Comparison of ENCODE assay signal across 8 cellular contexts in genomic region chr2:238513346-238513745, GRCh38.
DNase-seq lines count a peak whose midpoint lies in the region; ATAC-seq and TF ChIP-seq lines count a peak whose summit lies in the region.

No MANE protein-coding gene starts in this region.

- DNase-seq in Calu3 = peak; percentile 53
- peak; percentile 27 for DNase-seq in H4 (ENCODE audit: low spot score)
- DNase-seq in RPMI7951 (ENCODE audit: low read depth) = peak; percentile 66
- peak; percentile 77 for DNase-seq in fibroblast of mammary gland (ENCODE audit: low read depth)
- peak; percentile 13 for DNase-seq in stimulated activated CD4-positive, alpha-beta T cell treated with anti-CD3 and anti-CD28 coated beads, Interleukin-4, amount 100 ng/mL, for 24 hours
- DNase-seq in sigmoid colon = no peak
- DNase-seq in activated CD4-positive, CD25-positive, alpha-beta regulatory T cell (lab: John Stamatoyannopoulos, UW) = no peak

- TF ChIP-seq CTCF in Calu3 (IDR thresholded peaks at IDR 0.05; ENCODE audit: unreplicated experiment) = peak; percentile 45
- TF ChIP-seq CTCF in fibroblast of mammary gland (conservative IDR thresholded peaks at IDR 0.05; ENCODE audit: control insufficient read depth, insufficient read depth, low read depth, low read length) = peak; percentile 64
- TF ChIP-seq CTCF in sigmoid colon (IDR thresholded peaks at IDR 0.05) = peak in 1 of 4 experiments; percentile 34

- WGBS in sigmoid colon, 2 donors = 38 to 40% methylated on average over 3 of the region's 3 CpGs

- no peak overlapping the region for H3K27ac ChIP-seq in sigmoid colon

- H3K9me3 ChIP-seq in sigmoid colon = peaks cover 0 to 11% (median 7%) of the 10 kb centered on the region in 4 donors

- H3K27me3 Mint-ChIP-seq in Calu3 (ENCODE audit: unreplicated experiment) = no peaks in the 10 kb centered on the region

- CTCF ChIA-PET in Calu3 (lab: Charles Lee) = interaction anchor here (0.6 to 1.5 kb wide), 4 partner anchors 131 to 272 kb away, joined by 3 to 6 read pairs (median 3); no protein-coding TSS in a partner anchor

- no peak for ATAC-seq in HG02973 (IDR thresholded peaks at IDR 0.05; ENCODE audit: unreplicated experiment)

- no peak for TF ChIP-seq EP300 in sigmoid colon (IDR thresholded peaks at IDR 0.05)

- H3K4me3 ChIP-seq in fibroblast of mammary gland (ENCODE audit: control insufficient read depth, low read depth, low read length) (no peak overlapping the region), sigmoid colon (no peak overlapping the region)

- H3K4me3 Mint-ChIP-seq in Calu3 (ENCODE audit: low read depth, unreplicated experiment) = no peak overlapping the region

- H3K36me3 Mint-ChIP-seq in Calu3 (ENCODE audit: insufficient read depth, unreplicated experiment) = peaks cover 4% of the 10 kb centered on the region

- BruUV-seq in Calu3 (replicated peaks; lab: Mats Ljungman, UMichigan) = no TSS peak

- H3K4me1 Mint-ChIP-seq in Calu3 (ENCODE audit: low read depth, unreplicated experiment) = no peaks in the 10 kb centered on the region

- H3K27me3 ChIP-seq in sigmoid colon = no peaks in the 10 kb centered on the region

- intact Hi-C loops in Calu3 (cut with micrococcal nuclease; ENCODE audit: unreplicated experiment) (loop anchor here (1.0 kb wide), 1 partner anchor 272 kb away; no protein-coding TSS in a partner anchor), sigmoid colon (cut with DNase I) (no loop called here)

- H3K27ac Mint-ChIP-seq in Calu3 (ENCODE audit: unreplicated experiment) = no peak overlapping the region

- TF ChIP-seq POLR2A in sigmoid colon (IDR thresholded peaks at IDR 0.05) = no peak

- no peaks in the 10 kb centered on the region for H3K4me1 ChIP-seq in sigmoid colon

- H3K36me3 ChIP-seq in sigmoid colon = no peaks in the 10 kb centered on the region

- peaks cover 11% of the 10 kb centered on the region for H3K9me3 Mint-ChIP-seq in Calu3 (ENCODE audit: low read depth, unreplicated experiment)

Comparison
In these comparisons a context has a peak if more than half of its experiments do, and no peak if none do; other contexts are left out.
1. DNase-seq: peak in Calu3 (single experiment), H4 (single experiment), RPMI7951 (single experiment), fibroblast of mammary gland (single experiment) and stimulated activated CD4-positive, alpha-beta T cell treated with anti-CD3 and anti-CD28 coated beads, Interleukin-4, amount 100 ng/mL, for 24 hours (single experiment); none in sigmoid colon (single experiment) and activated CD4-positive, CD25-positive, alpha-beta regulatory T cell (0 of 4).